Comparison of ENCODE assay signal across 1 cellular context in genomic region chr2:83067947-83068346, GRCh38.
TF ChIP-seq lines count a peak whose summit lies in the region.

No MANE protein-coding gene starts in this region.

TF ChIP-seq in liver, 16 proteins besides CTCF, POLR2A, EP300 and RAD21 (continued from another document):
- TF ChIP-seq EGR1 (IDR thresholded peaks at IDR 0.05; ENCODE audit: low read depth in 2 of 2) = peak in 1 of 2 donors; percentile 69
- TF ChIP-seq SP1 (IDR thresholded peaks at IDR 0.05) = peak; percentile 65
TF ChIP-seq in liver: peak in this region for 12.
